In the genomic region with DNA sequence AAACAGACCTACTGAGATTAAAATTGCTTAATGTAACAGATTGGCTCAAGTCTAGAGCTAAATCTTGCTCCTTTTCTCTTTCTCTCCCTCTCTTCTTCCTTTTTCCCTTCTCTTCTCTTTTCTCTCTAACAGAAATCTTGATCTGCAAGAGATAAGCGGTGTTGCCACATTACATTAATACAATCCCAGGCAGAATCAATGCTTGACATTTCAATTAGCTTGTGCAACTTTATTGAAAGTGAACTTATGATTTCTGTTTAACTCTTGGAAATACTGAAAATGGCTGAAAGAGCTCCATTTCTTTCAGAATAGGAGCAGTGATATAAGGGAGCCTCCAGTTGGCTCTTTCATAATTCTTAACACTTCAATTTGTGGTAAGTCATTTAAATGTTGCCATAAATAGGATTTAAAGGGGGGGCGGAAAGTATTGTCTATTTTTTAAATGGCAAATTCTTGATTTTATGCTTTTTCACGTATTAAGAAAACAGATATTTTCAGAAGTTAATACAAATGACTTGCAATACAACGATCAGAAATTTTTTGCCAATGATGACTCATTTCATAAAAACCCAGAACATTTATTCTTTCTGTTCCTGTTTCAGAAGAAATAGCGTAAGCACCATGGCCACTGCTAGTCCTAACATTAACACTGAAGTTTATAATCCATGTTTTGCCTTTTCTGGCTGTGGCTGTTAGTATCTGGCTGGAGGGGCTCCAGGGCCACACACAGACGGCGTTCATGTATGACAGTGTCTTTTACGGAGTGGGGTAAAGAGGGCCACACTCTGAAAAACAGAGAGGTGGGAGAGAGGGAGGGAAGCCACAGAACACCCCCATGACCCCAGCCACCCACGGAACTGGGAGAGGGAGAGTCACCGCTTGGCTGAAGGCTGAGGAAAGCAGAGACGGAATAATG, we compare ENCODE assay signal across 8 cellular contexts.
DNase-seq lines count a peak whose midpoint lies in the region; ATAC-seq and TF ChIP-seq lines count a peak whose summit lies in the region.

No MANE protein-coding gene starts in this region.

- peak overlapping the region; percentile 48 for H3K18ac ChIP-seq in neuronal stem cell (ENCODE audit: low read length)

- no peak overlapping the region for H3K23ac ChIP-seq in neuronal stem cell (ENCODE audit: low read depth, low read length, poor library complexity)

- no peak overlapping the region for H3K4me2 ChIP-seq in neuronal stem cell (ENCODE audit: insufficient read depth, low read length, poor library complexity, severe bottlenecking)

- H3K4ac ChIP-seq in neuronal stem cell (ENCODE audit: low read length): no peak overlapping the region

- H3K14ac ChIP-seq in neuronal stem cell (ENCODE audit: low read length): no peak overlapping the region

- TF ChIP-seq CTCF in ascending aorta (IDR thresholded peaks at IDR 0.05): no peak

- no peak overlapping the region for H2BK12ac ChIP-seq in neuronal stem cell (ENCODE audit: low read length)

- no peak overlapping the region for H3K9ac ChIP-seq in neuronal stem cell (ENCODE audit: low read depth, low read length, poor library complexity)

- H4K91ac ChIP-seq in neuronal stem cell (ENCODE audit: low read depth, low read length, poor library complexity): no peak overlapping the region

- H3K9me3 ChIP-seq in ascending aorta (no peaks in the 10 kb centered on the region), neuronal stem cell (replicated peaks in 1 of 2; ENCODE audit: control insufficient read depth in 2 of 2, insufficient read depth in 1 of 2, low read depth in 1 of 2, low read length in 2 of 2) (no peaks in the 10 kb centered on the region)

- H3K4me3 ChIP-seq in ascending aorta (peak overlapping the region in 1 of 2 donors; percentile 56), neuronal stem cell (ENCODE audit: low read length in 2 of 2) (no peak overlapping the region)

- H3K79me1 ChIP-seq in neuronal stem cell (ENCODE audit: low read depth, low read length): no peaks in the 10 kb centered on the region

- intact Hi-C loops in ascending aorta (cut with DNase I): loop anchor here (2.0 kb wide), 1 partner anchor 113 kb away; no protein-coding TSS in a partner anchor

- H3K27ac ChIP-seq in ascending aorta (peak overlapping the region; percentile 87 to 89), neuronal stem cell (replicated peaks; ENCODE audit: low read length) (no peak overlapping the region)

- H2BK5ac ChIP-seq in neuronal stem cell (ENCODE audit: low read length): no peak overlapping the region

- no peak overlapping the region for H2AK5ac ChIP-seq in neuronal stem cell (ENCODE audit: low read depth, low read length)

- DNase-seq in ascending aorta (ENCODE audit: low spot score in 2 of 2): peak in 1 of 2 donors; percentile 67
- no peak for DNase-seq in neuronal stem cell (ENCODE audit: low spot score)
- DNase-seq in putamen (ENCODE audit: low spot score): no peak
- no peak for DNase-seq in NCI-H1048 (lab: John Stamatoyannopoulos, UW)
- no peak for DNase-seq in retina

- H2AFZ ChIP-seq in neuronal stem cell (ENCODE audit: low read length): no peak overlapping the region

- no peak overlapping the region for H2BK15ac ChIP-seq in neuronal stem cell (ENCODE audit: low read length)

- H3K36me3 ChIP-seq in ascending aorta: no peaks in the 10 kb centered on the region
- H3K36me3 ChIP-seq in neuronal stem cell (replicated peaks in 1 of 2; ENCODE audit: control insufficient read depth in 2 of 2, insufficient read depth in 2 of 2, low read length in 2 of 2): no peaks in the 10 kb centered on the region

- peaks cover 0 to 3% of the 10 kb centered on the region in 2 donors for H3K4me1 ChIP-seq in ascending aorta
- peaks cover 1 to 4% of the 10 kb centered on the region in 2 donors for H3K4me1 ChIP-seq in neuronal stem cell (ENCODE audit: control insufficient read depth in 2 of 2, insufficient read depth in 1 of 2, low read depth in 1 of 2, low read length in 2 of 2)

- no peak overlapping the region for H2BK120ac ChIP-seq in neuronal stem cell (ENCODE audit: low read depth, low read length)

- peak; percentile 95 for ATAC-seq in GM18508 (IDR thresholded peaks at IDR 0.05; ENCODE audit: insufficient read depth, unreplicated experiment)
- ATAC-seq in HG03097 (IDR thresholded peaks at IDR 0.05; ENCODE audit: low FRiP score, unreplicated experiment): peak; percentile 65
- ATAC-seq in HG02970 (IDR thresholded peaks at IDR 0.05; ENCODE audit: low FRiP score, unreplicated experiment): no peak

- no CpG with 5 or more reads among the region's 11 CpGs for WGBS in neuronal stem cell (ENCODE audit: extremely low coverage in 2 of 2, insufficient read length in 2 of 2, insufficient replicate concordance in 1 of 2), 2 donors

- H4K8ac ChIP-seq in neuronal stem cell (ENCODE audit: low read depth, low read length): no peak overlapping the region

- H3K27me3 ChIP-seq in ascending aorta: no peaks in the 10 kb centered on the region
- H3K27me3 ChIP-seq in neuronal stem cell (ENCODE audit: control insufficient read depth in 3 of 3, insufficient read depth in 3 of 3, low read depth in 1 of 3, low read length in 3 of 3): no peaks in the 10 kb centered on the region
